ENCODE assay signal across 24 cellular contexts in genomic region chr2:155151945-155152344, GRCh38.
"Had no signal": no experiment of that assay in that cellular context is flagged by ENCODE, and none has a peak within 500 bp of the region (broad histone marks: within the 10 kb centered on the region; RNA-seq: fewer than 3 reads in every experiment).

No MANE protein-coding gene starts in this region.

- H3K9me3 ChIP-seq: esophagus squamous epithelium, ovary, suprapubic skin, transverse colon, uterus had no signal

- H3K27me3 Mint-ChIP-seq: activated naive CD8-positive, alpha-beta T cell; effector memory CD8-positive, alpha-beta T cell; memory B cell; stimulated activated naive CD8-positive, alpha-beta T cell treated with anti-CD3 and anti-CD28 coated beads, Interleukin-15, amount 100 ng/mL, for 72 hours had no signal

- DNase-seq: activated CD4-positive, alpha-beta T cell treated with anti-CD3 and anti-CD28 coated beads, Interleukin-2, amount 50 U/mL, for 1 hour; activated CD4-positive, CD25-positive, alpha-beta regulatory T cell treated with anti-CD3 and anti-CD28 coated beads, Interleukin-2, amount 50 U/mL, for 72 hours; activated CD8-positive, alpha-beta memory T cell treated with anti-CD3 and anti-CD28 coated beads, Interleukin-2, amount 50 U/mL, for 4 hours; activated effector memory CD4-positive, alpha-beta T cell treated with anti-CD3 and anti-CD28 coated beads, Interleukin-2, amount 50 U/mL, for 16 hours; activated T-cell treated with anti-CD3 and anti-CD28 coated beads, Interleukin-2, amount 50 U/mL, for 72 hours; amniotic stem cell; dermis blood vessel endothelial cell; effector memory CD8-positive, alpha-beta T cell; esophagus squamous epithelium; immature natural killer cell; kidney glomerular epithelial cell; left ventricle myocardium superior; ovary; stimulated activated CD4-positive, alpha-beta T cell treated with anti-CD3 and anti-CD28 coated beads, Interleukin-4, amount 100 ng/mL, for 1 hour; stimulated activated naive CD8-positive, alpha-beta T cell treated with anti-CD3 and anti-CD28 coated beads, Interleukin-15, amount 100 ng/mL, for 72 hours; T1000; transverse colon; uterus had no signal

- H3K4me2 ChIP-seq: smooth muscle cell had no signal

- H3K4me1 Mint-ChIP-seq: immature natural killer cell; memory B cell; stimulated activated naive CD8-positive, alpha-beta T cell treated with anti-CD3 and anti-CD28 coated beads, Interleukin-15, amount 100 ng/mL, for 72 hours had no signal

- H3K27me3 ChIP-seq: cardiac muscle cell, esophagus squamous epithelium, suprapubic skin, transverse colon, uterus had no signal

- H3K36me3 Mint-ChIP-seq: activated naive CD8-positive, alpha-beta T cell; immature natural killer cell; memory B cell had no signal

- H3K27ac Mint-ChIP-seq: activated naive CD8-positive, alpha-beta T cell; activated T-cell treated with anti-CD3 and anti-CD28 coated beads, Interleukin-2, amount 50 U/mL, for 72 hours; effector memory CD8-positive, alpha-beta T cell; immature natural killer cell; memory B cell; stimulated activated naive CD8-positive, alpha-beta T cell treated with anti-CD3 and anti-CD28 coated beads, Interleukin-15, amount 100 ng/mL, for 72 hours had no signal

- H3K9me3 Mint-ChIP-seq: activated T-cell treated with anti-CD3 and anti-CD28 coated beads, Interleukin-2, amount 50 U/mL, for 72 hours; memory B cell; stimulated activated naive CD8-positive, alpha-beta T cell treated with anti-CD3 and anti-CD28 coated beads, Interleukin-15, amount 100 ng/mL, for 72 hours had no signal

- H3K4me1 ChIP-seq: esophagus squamous epithelium, suprapubic skin, transverse colon, uterus had no signal

- ATAC-seq: activated T-cell treated with anti-CD3 and anti-CD28 coated beads, Interleukin-2, amount 50 U/mL, for 72 hours; effector memory CD8-positive, alpha-beta T cell; left ventricle myocardium superior; sciatic nerve; stimulated activated naive CD8-positive, alpha-beta T cell treated with anti-CD3 and anti-CD28 coated beads, Interleukin-15, amount 100 ng/mL, for 72 hours had no signal

- H3K4me3 Mint-ChIP-seq: activated naive CD8-positive, alpha-beta T cell; activated T-cell treated with anti-CD3 and anti-CD28 coated beads, Interleukin-2, amount 50 U/mL, for 72 hours; effector memory CD8-positive, alpha-beta T cell; immature natural killer cell; memory B cell; stimulated activated naive CD8-positive, alpha-beta T cell treated with anti-CD3 and anti-CD28 coated beads, Interleukin-15, amount 100 ng/mL, for 72 hours had no signal

- H3K36me3 ChIP-seq: cardiac muscle cell, esophagus squamous epithelium, ovary, suprapubic skin, transverse colon, uterus had no signal

- H3K27ac ChIP-seq: cardiac muscle cell, esophagus squamous epithelium, ovary, suprapubic skin, transverse colon, uterus had no signal

- H3K4me3 ChIP-seq: cardiac muscle cell, esophagus squamous epithelium, ovary, smooth muscle cell, suprapubic skin, transverse colon, uterus had no signal
